35 cellular contexts compared by ENCODE assay signal in genomic region chr3:134880431-134880830, GRCh38.
"Had no signal": no experiment of that assay in that cellular context is flagged by ENCODE, and none has a peak within 500 bp of the region (broad histone marks: within the 10 kb centered on the region; RNA-seq: fewer than 3 reads in every experiment).

No MANE protein-coding gene starts in this region.

- ATAC-seq: activated CD4-positive, CD25-positive, alpha-beta regulatory T cell treated with anti-CD3 and anti-CD28 coated beads, Interleukin-2, amount 50 U/mL, for 24 hours; activated CD8-positive, alpha-beta memory T cell treated with anti-CD3 and anti-CD28 coated beads, Interleukin-2, amount 10 ng/mL, durations not matched to agents 7 days and 5 days; activated CD8-positive, alpha-beta T cell treated with anti-CD3 and anti-CD28 coated beads, Interleukin-2, amount 10 ng/mL, durations not matched to agents 7 days and 5 days; activated naive CD8-positive, alpha-beta T cell treated with anti-CD3 and anti-CD28 coated beads, Interleukin-2, amount 50 U/mL, for 24 hours; body of pancreas; effector memory CD8-positive, alpha-beta T cell; gastroesophageal sphincter; T-cell had no signal

- H3K4me1 ChIP-seq: adrenal gland, body of pancreas, esophagus squamous epithelium, gastroesophageal sphincter had no signal

- H3K36me3 Mint-ChIP-seq: activated CD8-positive, alpha-beta memory T cell treated with anti-CD3 and anti-CD28 coated beads, Interleukin-2, amount 10 ng/mL, durations not matched to agents 7 days and 5 days; activated naive CD4-positive, alpha-beta T cell treated with anti-CD3 and anti-CD28 coated beads, Interleukin-2, amount 50 U/mL, for 24 hours; activated naive CD8-positive, alpha-beta T cell treated with anti-CD3 and anti-CD28 coated beads for 36 hours; T-cell had no signal

- H3K4me1 Mint-ChIP-seq: activated B cell treated with CpG ODN at 0.5 μM for 24 hours; activated naive CD4-positive, alpha-beta T cell treated with anti-CD3 and anti-CD28 coated beads, Interleukin-2, amount 50 U/mL, for 24 hours; activated naive CD8-positive, alpha-beta T cell treated with anti-CD3 and anti-CD28 coated beads for 36 hours; activated naive CD8-positive, alpha-beta T cell treated with anti-CD3 and anti-CD28 coated beads, Interleukin-2, amount 50 U/mL, for 24 hours; central memory CD8-positive, alpha-beta T cell; T-cell had no signal

- H3K4me3 ChIP-seq: adrenal gland, body of pancreas, esophagus squamous epithelium, gastroesophageal sphincter had no signal

- H3K27ac ChIP-seq: adrenal gland, body of pancreas, epithelial cell of prostate, esophagus squamous epithelium, gastroesophageal sphincter, WERI-Rb-1 had no signal

- H3K36me3 ChIP-seq: adrenal gland, esophagus squamous epithelium, gastroesophageal sphincter, WERI-Rb-1 had no signal

- H3K27ac Mint-ChIP-seq: activated B cell treated with CpG ODN at 0.5 μM for 24 hours; activated CD8-positive, alpha-beta memory T cell treated with anti-CD3 and anti-CD28 coated beads, Interleukin-2, amount 10 ng/mL, durations not matched to agents 7 days and 5 days; activated CD8-positive, alpha-beta T cell treated with anti-CD3 and anti-CD28 coated beads, Interleukin-2, amount 10 ng/mL, durations not matched to agents 7 days and 5 days; activated naive CD4-positive, alpha-beta T cell treated with anti-CD3 and anti-CD28 coated beads for 36 hours; activated naive CD4-positive, alpha-beta T cell treated with anti-CD3 and anti-CD28 coated beads, Interleukin-2, amount 50 U/mL, for 24 hours; activated naive CD8-positive, alpha-beta T cell treated with anti-CD3 and anti-CD28 coated beads for 36 hours; activated naive CD8-positive, alpha-beta T cell treated with anti-CD3 and anti-CD28 coated beads, Interleukin-2, amount 50 U/mL, for 24 hours; activated T-helper 1 cell treated with anti-CD3 and anti-CD28 coated beads, Interleukin-12 subunit alpha, Interleukin-12 subunit beta, Interleukin-2, Interleukin-4 antibody, amounts not matched to agents 30 ng/mL and 10 ng/mL and 1 ng/mL, durations not matched to agents 14 hours and 24 hours and 36 hours; activated T-helper 2 cell treated with anti-CD3 and anti-CD28 coated beads, Interferon-gamma antibody, Interleukin-2, Interleukin-4, amounts not matched to agents 10 μg/mL and 5 μg/mL and 100 μg/mL, durations not matched to agents 14 hours and 24 hours and 36 hours; effector memory CD8-positive, alpha-beta T cell; T-cell; T-helper 1 cell treated with Interleukin-12 subunit alpha and Interleukin-12 subunit beta and Interleukin-4 antibody, amounts not matched to agents 30 μg/mL and 1 μg/mL, for 36 hours had no signal

- H3K27me3 ChIP-seq: adrenal gland, body of pancreas, esophagus squamous epithelium, gastroesophageal sphincter had no signal

- H3K9me3 ChIP-seq: adrenal gland, body of pancreas, esophagus squamous epithelium, gastroesophageal sphincter had no signal

- H3K9me3 Mint-ChIP-seq: activated B cell treated with CpG ODN at 0.5 μM for 24 hours; activated naive CD4-positive, alpha-beta T cell treated with anti-CD3 and anti-CD28 coated beads for 36 hours; activated naive CD4-positive, alpha-beta T cell treated with anti-CD3 and anti-CD28 coated beads, Interleukin-2, amount 50 U/mL, for 24 hours; activated naive CD8-positive, alpha-beta T cell treated with anti-CD3 and anti-CD28 coated beads for 36 hours; activated naive CD8-positive, alpha-beta T cell treated with anti-CD3 and anti-CD28 coated beads, Interleukin-2, amount 50 U/mL, for 24 hours; activated T-helper 1 cell treated with anti-CD3 and anti-CD28 coated beads, Interleukin-12 subunit alpha, Interleukin-12 subunit beta, Interleukin-2, Interleukin-4 antibody, amounts not matched to agents 30 ng/mL and 10 ng/mL and 1 ng/mL, durations not matched to agents 14 hours and 24 hours and 36 hours; activated T-helper 2 cell treated with anti-CD3 and anti-CD28 coated beads, Interferon-gamma antibody, Interleukin-2, Interleukin-4, amounts not matched to agents 10 μg/mL and 5 μg/mL and 100 μg/mL, durations not matched to agents 14 hours and 24 hours and 36 hours; central memory CD8-positive, alpha-beta T cell; T-cell; T-helper 1 cell treated with Interleukin-12 subunit alpha and Interleukin-12 subunit beta and Interleukin-4 antibody, amounts not matched to agents 30 μg/mL and 1 μg/mL, for 36 hours had no signal

- H3K4me3 Mint-ChIP-seq: activated B cell treated with CpG ODN at 0.5 μM for 24 hours; activated CD8-positive, alpha-beta memory T cell treated with anti-CD3 and anti-CD28 coated beads, Interleukin-2, amount 10 ng/mL, durations not matched to agents 7 days and 5 days; activated CD8-positive, alpha-beta T cell treated with anti-CD3 and anti-CD28 coated beads, Interleukin-2, amount 10 ng/mL, durations not matched to agents 7 days and 5 days; activated naive CD4-positive, alpha-beta T cell treated with anti-CD3 and anti-CD28 coated beads for 36 hours; activated naive CD4-positive, alpha-beta T cell treated with anti-CD3 and anti-CD28 coated beads, Interleukin-2, amount 50 U/mL, for 24 hours; activated naive CD8-positive, alpha-beta T cell treated with anti-CD3 and anti-CD28 coated beads for 36 hours; activated naive CD8-positive, alpha-beta T cell treated with anti-CD3 and anti-CD28 coated beads, Interleukin-2, amount 50 U/mL, for 24 hours; activated T-helper 1 cell treated with anti-CD3 and anti-CD28 coated beads, Interleukin-12 subunit alpha, Interleukin-12 subunit beta, Interleukin-2, Interleukin-4 antibody, amounts not matched to agents 30 ng/mL and 10 ng/mL and 1 ng/mL, durations not matched to agents 14 hours and 24 hours and 36 hours; central memory CD8-positive, alpha-beta T cell; effector memory CD8-positive, alpha-beta T cell; T-cell; T-helper 1 cell treated with Interleukin-12 subunit alpha and Interleukin-12 subunit beta and Interleukin-4 antibody, amounts not matched to agents 30 μg/mL and 1 μg/mL, for 36 hours had no signal

- H3K27me3 Mint-ChIP-seq: activated naive CD4-positive, alpha-beta T cell treated with anti-CD3 and anti-CD28 coated beads, Interleukin-2, amount 50 U/mL, for 24 hours; activated naive CD8-positive, alpha-beta T cell treated with anti-CD3 and anti-CD28 coated beads for 36 hours; activated naive CD8-positive, alpha-beta T cell treated with anti-CD3 and anti-CD28 coated beads, Interleukin-2, amount 50 U/mL, for 24 hours; central memory CD8-positive, alpha-beta T cell had no signal

- FAIRE-seq: endometrium, endothelial cell of umbilical vein had no signal

- DNase-seq: activated B cell treated with CpG ODN at 0.5 μM for 24 hours; activated CD4-positive, alpha-beta T cell treated with anti-CD3 and anti-CD28 coated beads for 48 hours; activated CD4-positive, alpha-beta T cell treated with anti-CD3 and anti-CD28 coated beads, Interleukin-2, amount 50 U/mL, for 1 hour; activated CD4-positive, alpha-beta T cell treated with anti-CD3 and anti-CD28 coated beads, Interleukin-2, amount 50 U/mL, for 48 hours; activated CD8-positive, alpha-beta memory T cell treated with anti-CD3 and anti-CD28 coated beads, Interleukin-2, amount 10 ng/mL, durations not matched to agents 7 days and 5 days; activated CD8-positive, alpha-beta memory T cell treated with anti-CD3 and anti-CD28 coated beads, Interleukin-2, amount 50 U/mL, for 4 hours; activated CD8-positive, alpha-beta T cell treated with anti-CD3 and anti-CD28 coated beads, Interleukin-2, amount 10 ng/mL, durations not matched to agents 7 days and 5 days; activated effector memory CD4-positive, alpha-beta T cell treated with anti-CD3 and anti-CD28 coated beads, Interleukin-2, amount 50 U/mL, for 16 hours; activated naive CD4-positive, alpha-beta T cell treated with anti-CD3 and anti-CD28 coated beads for 36 hours; activated naive CD8-positive, alpha-beta T cell treated with anti-CD3 and anti-CD28 coated beads for 36 hours; activated naive CD8-positive, alpha-beta T cell treated with anti-CD3 and anti-CD28 coated beads, Interleukin-2, amount 50 U/mL, for 24 hours; activated T-cell treated with anti-CD3 and anti-CD28 coated beads, Interleukin-2, amount 50 U/mL, for 1 hour; activated T-cell treated with anti-CD3 and anti-CD28 coated beads, Interleukin-2, amount 50 U/mL, for 48 hours; adrenal gland; aorta; body of pancreas; cortex of kidney; dermis blood vessel endothelial cell; effector CD4-positive, alpha-beta T cell; effector memory CD8-positive, alpha-beta T cell; esophagus squamous epithelium; SW 1271; T-cell; T-helper 9 cell; WERI-Rb-1 had no signal
